In genomic region chr20:366042-366718, GRCh38 we compare ENCODE assay signal across 1 cellular context.
TF ChIP-seq lines count a peak whose summit lies in the region.

No MANE protein-coding gene starts in this region.

TF ChIP-seq in HepG2, 621 proteins besides CTCF, POLR2A, EP300 and RAD21 (continued from another document and continues in another):
- no peak for TF ChIP-seq YY1 (IDR thresholded peaks at IDR 0.05; ENCODE audit: insufficient read depth, insufficient replicate concordance, low read depth, low read length)
- 0 out of 2 replicates have a peak, but pooled peaks have one; percentile 40 for TF ChIP-seq ZNF205 (CRISPR knock-in tag; IDR thresholded peaks at IDR 0.05)
- peak; percentile 39; the same call in 1 of the 2 replicates for TF ChIP-seq SALL1 (CRISPR knock-in tag; IDR thresholded peaks at IDR 0.05)
- TF ChIP-seq ZBTB3 (CRISPR knock-in tag; IDR thresholded peaks at IDR 0.05; ENCODE audit: borderline replicate concordance, low read depth), result no peak
- TF ChIP-seq ZNF556 (CRISPR knock-in tag; IDR thresholded peaks at IDR 0.05; ENCODE audit: borderline replicate concordance), result no peak
- TF ChIP-seq GATAD2A (CRISPR knock-in tag; IDR thresholded peaks at IDR 0.05), result peak; percentile 40
- TF ChIP-seq ZBTB38 (CRISPR knock-in tag; IDR thresholded peaks at IDR 0.05), result peak; percentile 96
- no peak for TF ChIP-seq CSRNP1 (CRISPR knock-in tag; IDR thresholded peaks at IDR 0.05)
- TF ChIP-seq PAWR (CRISPR knock-in tag; IDR thresholded peaks at IDR 0.05; ENCODE audit: borderline replicate concordance), result no peak
- TF ChIP-seq TCF12 (IDR thresholded peaks at IDR 0.05), result no peak
- no peak for TF ChIP-seq TCF12 (CRISPR knock-in tag; IDR thresholded peaks at IDR 0.05)
- TF ChIP-seq ZNF710 (CRISPR knock-in tag; IDR thresholded peaks at IDR 0.05; ENCODE audit: borderline replicate concordance), result no peak
- no peak for TF ChIP-seq ASH2L (IDR thresholded peaks at IDR 0.05; ENCODE audit: insufficient read length, low read depth, low read length)
- TF ChIP-seq RCOR2 (CRISPR knock-in tag; IDR thresholded peaks at IDR 0.05), result no peak
- no peak for TF ChIP-seq ZBTB42 (CRISPR knock-in tag; IDR thresholded peaks at IDR 0.05)
- no peak for TF ChIP-seq DBP (CRISPR knock-in tag; IDR thresholded peaks at IDR 0.05; ENCODE audit: not compliant biosample characterization)
- no peak for TF ChIP-seq CERS6 (CRISPR knock-in tag; IDR thresholded peaks at IDR 0.05)
- no peak for TF ChIP-seq ZNF414 (CRISPR knock-in tag; IDR thresholded peaks at IDR 0.05)
- no peak for TF ChIP-seq ZNF329 (CRISPR knock-in tag; IDR thresholded peaks at IDR 0.05; ENCODE audit: low read depth)
- peak; percentile 74 for TF ChIP-seq PRPF4 (IDR thresholded peaks at IDR 0.05; ENCODE audit: low read depth, low read length, poor library complexity, severe bottlenecking)
- no peak for TF ChIP-seq PLSCR1 (CRISPR knock-in tag; IDR thresholded peaks at IDR 0.05; ENCODE audit: borderline replicate concordance)
- no peak for TF ChIP-seq SMARCE1 (IDR thresholded peaks at IDR 0.05; ENCODE audit: borderline replicate concordance)
- TF ChIP-seq FUBP1 (CRISPR knock-in tag; IDR thresholded peaks at IDR 0.05; ENCODE audit: borderline replicate concordance), result no peak
- no peak for TF ChIP-seq ERF (CRISPR knock-in tag; IDR thresholded peaks at IDR 0.05)
- 0 out of 2 replicates have a peak, but pooled peaks have one; percentile 32 for TF ChIP-seq ZGPAT (CRISPR knock-in tag; IDR thresholded peaks at IDR 0.05)
- no peak for TF ChIP-seq RFXAP (CRISPR knock-in tag; IDR thresholded peaks at IDR 0.05; ENCODE audit: borderline replicate concordance)
- TF ChIP-seq LCORL (IDR thresholded peaks at IDR 0.05), result no peak
- 0 out of 2 replicates have a peak, but pooled peaks have one; percentile 25 for TF ChIP-seq LCORL (CRISPR knock-in tag; IDR thresholded peaks at IDR 0.05)
- no peak for TF ChIP-seq ZNF546 (CRISPR knock-in tag; conservative IDR thresholded peaks at IDR 0.05)
- no peak for TF ChIP-seq HNRNPL (IDR thresholded peaks at IDR 0.05; ENCODE audit: low read depth, low read length)
- TF ChIP-seq SP5 (CRISPR knock-in tag; IDR thresholded peaks at IDR 0.05; ENCODE audit: borderline replicate concordance, low read depth), result no peak
- peak; percentile 40; the same call in 1 of the 2 replicates for TF ChIP-seq RXRA (CRISPR knock-in tag; IDR thresholded peaks at IDR 0.05)
- no peak for TF ChIP-seq KLF13 (CRISPR knock-in tag; IDR thresholded peaks at IDR 0.05)
- TF ChIP-seq NCOA1 (CRISPR knock-in tag; IDR thresholded peaks at IDR 0.05), result no peak
- no peak for TF ChIP-seq HMGXB3 (CRISPR knock-in tag; IDR thresholded peaks at IDR 0.05; ENCODE audit: borderline replicate concordance)
- TF ChIP-seq HOXA3 (CRISPR knock-in tag; IDR thresholded peaks at IDR 0.05), result peak; percentile 33; the same call in 1 of the 2 replicates
- no peak for TF ChIP-seq MEIS1 (CRISPR knock-in tag; IDR thresholded peaks at IDR 0.05; ENCODE audit: borderline replicate concordance)
- TF ChIP-seq U2AF2 (IDR thresholded peaks at IDR 0.05; ENCODE audit: low read depth, low read length), result no peak
- no peak for TF ChIP-seq ZNF451 (CRISPR knock-in tag; IDR thresholded peaks at IDR 0.05)
- no peak; the same call in 1 of the 2 replicates for TF ChIP-seq BCL6 (CRISPR knock-in tag; IDR thresholded peaks at IDR 0.05)
- TF ChIP-seq NFYC (CRISPR knock-in tag; IDR thresholded peaks at IDR 0.05), result no peak
- TF ChIP-seq ARID5B (CRISPR knock-in tag; IDR thresholded peaks at IDR 0.05), result no peak
- no peak for TF ChIP-seq RORA (CRISPR knock-in tag; IDR thresholded peaks at IDR 0.05)
- TF ChIP-seq FOXA1 (IDR thresholded peaks at IDR 0.05), result no peak
- TF ChIP-seq FOXA1 (CRISPR knock-in tag; IDR thresholded peaks at IDR 0.05), result no peak
- no peak for TF ChIP-seq PHF21A (CRISPR knock-in tag; IDR thresholded peaks at IDR 0.05)
- no peak for TF ChIP-seq ARNTL (CRISPR knock-in tag; IDR thresholded peaks at IDR 0.05)
- 0 out of 2 replicates have a peak, but pooled peaks have one; percentile 30 for TF ChIP-seq MIXL1 (CRISPR knock-in tag; IDR thresholded peaks at IDR 0.05)
- TF ChIP-seq ZFP1 (CRISPR knock-in tag; IDR thresholded peaks at IDR 0.05), result no peak
